ENCODE assay signal across 11 cellular contexts in the genomic region with DNA sequence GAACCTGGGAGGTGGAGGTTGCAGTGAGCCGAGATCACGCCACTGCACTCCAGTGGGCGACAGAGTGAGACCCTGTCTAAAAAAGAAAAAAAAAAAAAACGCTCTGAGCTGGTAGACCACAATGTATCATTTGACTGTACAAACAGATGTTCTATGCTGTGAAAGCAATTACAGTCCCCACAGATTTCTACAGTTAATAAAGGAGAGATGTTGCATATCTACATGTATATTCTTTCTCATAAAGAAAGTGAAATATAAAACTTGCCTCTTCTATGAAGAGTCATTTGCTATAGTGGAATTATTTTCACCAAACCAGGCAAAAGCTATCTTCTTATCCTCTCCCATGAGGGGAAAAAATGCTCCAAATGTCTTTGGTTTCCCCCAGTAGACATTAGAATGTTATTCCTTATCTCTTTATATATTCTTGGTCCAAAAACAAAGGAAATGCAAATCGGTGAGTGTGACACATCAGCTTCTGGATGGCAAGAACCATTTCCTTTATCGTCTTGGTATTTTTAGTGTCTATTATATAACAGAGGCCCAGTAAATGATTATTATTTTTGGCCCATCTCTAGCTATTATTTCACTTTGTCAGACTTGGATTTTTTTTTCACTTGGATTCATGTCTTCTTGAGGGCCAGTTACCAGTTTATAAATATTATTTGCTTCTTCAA.
DNase-seq lines count a peak whose midpoint lies in the region; ATAC-seq, FAIRE-seq and TF ChIP-seq lines count a peak whose summit lies in the region.
"Had no signal": no experiment of that assay in that cellular context is flagged by ENCODE, and none has a peak within 500 bp of the region (broad histone marks: within the 10 kb centered on the region; RNA-seq: fewer than 3 reads in every experiment).

No MANE protein-coding gene starts in this region.

- H3K36me3 ChIP-seq in upper lobe of left lung (peaks cover 0 to 3% (median 0%) of the 10 kb centered on the region in 4 donors), WERI-Rb-1 (no peaks in the 10 kb centered on the region)

- peak; percentile 52 for ATAC-seq in GM21515 (IDR thresholded peaks at IDR 0.05; ENCODE audit: unreplicated experiment)
- peak; percentile 73 for ATAC-seq in HG03135 (IDR thresholded peaks at IDR 0.05; ENCODE audit: unreplicated experiment)
- ATAC-seq in upper lobe of left lung (ENCODE audit: low FRiP score in 2 of 2) = no peak
- ATAC-seq: stimulated activated naive CD8-positive, alpha-beta T cell treated with anti-CD3 and anti-CD28 coated beads, Interleukin-15, Interleukin-2, amounts not matched to agents 100 U/mL and 50 U/mL, for 24 hours; T-helper 17 cell had no signal

- FAIRE-seq in GM18507 (lab: Jason Lieb, UNC) (peak; percentile 67), H54 (lab: Jason Lieb, UNC) (no peak)

- DNase-seq in GM18507 (ENCODE audit: extremely low spot score, insufficient read length, low read depth) (no peak), choroid plexus epithelial cell (ENCODE audit: low read depth) (peak; percentile 27), H54 (ENCODE audit: insufficient read length, low spot score) (no peak), upper lobe of left lung (no peak), HK-2 (ENCODE audit: unreplicated experiment) (no peak), WERI-Rb-1 (no peak)
- DNase-seq: stimulated activated CD4-positive, alpha-beta T cell treated with anti-CD3 and anti-CD28 coated beads, Interleukin-12 subunit alpha, Interleukin-12 subunit beta, amount 100 ng/mL, for 4 hours; stimulated activated naive CD8-positive, alpha-beta T cell treated with anti-CD3 and anti-CD28 coated beads, Interleukin-15, Interleukin-2, amounts not matched to agents 100 U/mL and 50 U/mL, for 24 hours; T-helper 17 cell had no signal

- TF ChIP-seq EP300 in upper lobe of left lung (IDR thresholded peaks at IDR 0.05) = no peak

- H3K27me3 ChIP-seq in upper lobe of left lung (no peaks in the 10 kb centered on the region), WERI-Rb-1 (ENCODE audit: insufficient read depth, low read depth, severe bottlenecking) (no peaks in the 10 kb centered on the region)

- H3K4me1 ChIP-seq in upper lobe of left lung = no peaks in the 10 kb centered on the region

- WGBS in upper lobe of left lung, 2 donors = 64 to 72% methylated on average over 6 of the region's 6 CpGs

- no peak overlapping the region for H3K4me3 ChIP-seq in choroid plexus epithelial cell (ENCODE audit: low read depth, low read length)
- H3K4me3 ChIP-seq in upper lobe of left lung = no peak overlapping the region
- no peak overlapping the region for H3K4me3 ChIP-seq in WERI-Rb-1 (ENCODE audit: low read depth, low read length)

- TF ChIP-seq POLR2A in H54 (IDR thresholded peaks at IDR 0.05; ENCODE audit: low read depth, low read length) (no peak), upper lobe of left lung (IDR thresholded peaks at IDR 0.05) (no peak)

- no peaks in the 10 kb centered on the region for H3K9me3 ChIP-seq in upper lobe of left lung
- no peaks in the 10 kb centered on the region for H3K9me3 ChIP-seq in WERI-Rb-1 (ENCODE audit: severe bottlenecking)

- no peak overlapping the region for H3K27ac ChIP-seq in upper lobe of left lung
- H3K27ac ChIP-seq in WERI-Rb-1 = no peak overlapping the region

- TF ChIP-seq CTCF in choroid plexus epithelial cell (conservative IDR thresholded peaks at IDR 0.05; ENCODE audit: low read depth, low read length) = no peak
- TF ChIP-seq CTCF in upper lobe of left lung (IDR thresholded peaks at IDR 0.05) = no peak
- TF ChIP-seq CTCF in WERI-Rb-1 (IDR thresholded peaks at IDR 0.05; ENCODE audit: low read depth, low read length) = no peak

Comparison
In these comparisons a context has a peak if more than half of its experiments do, and no peak if none do; other contexts are left out.
1. ATAC-seq: peak in GM21515 (single experiment) and HG03135 (single experiment); none in upper lobe of left lung (0 of 2).